17 cellular contexts compared by ENCODE assay signal in the genomic region with DNA sequence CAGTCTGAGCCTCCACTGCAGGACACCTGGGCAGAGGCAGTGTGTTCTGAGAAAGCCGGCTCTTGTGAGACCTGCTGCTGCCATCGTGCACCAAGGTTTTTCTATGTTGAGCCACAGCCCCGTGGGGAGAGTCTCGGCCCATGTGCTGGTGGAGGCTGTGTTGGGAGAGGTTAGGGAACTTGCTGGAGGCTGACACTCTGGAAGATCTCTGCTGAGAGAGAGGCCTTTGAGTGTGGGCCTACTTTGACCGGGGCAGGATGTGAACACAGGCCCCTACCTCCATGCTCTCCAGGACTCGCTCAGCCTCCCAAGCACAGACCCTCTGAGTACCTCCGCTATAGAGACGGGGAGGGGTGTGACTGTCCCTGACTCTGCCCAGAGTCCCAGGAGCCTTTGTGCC. TPM values are rescaled to one million over a fixed set of nuclear protein-coding genes. Genes with fewer than 3 reads are reported as not detected.
DNase-seq lines count a peak whose midpoint lies in the region; ATAC-seq and TF ChIP-seq lines count a peak whose summit lies in the region.
"Had no signal": no experiment of that assay in that cellular context is flagged by ENCODE, and none has a peak within 500 bp of the region (broad histone marks: within the 10 kb centered on the region; RNA-seq: fewer than 3 reads in every experiment).

No MANE protein-coding gene starts in this region.

- H3K36me3 ChIP-seq in mesendoderm (ENCODE audit: control insufficient read depth, insufficient read depth, low read length) (no peaks in the 10 kb centered on the region), tibial nerve (peaks cover 0 to 14% (median 0%) of the 10 kb centered on the region in 3 donors)
- H3K36me3 ChIP-seq: transverse colon had no signal

- H3K36me3 Mint-ChIP-seq in activated naive CD4-positive, alpha-beta T cell treated with anti-CD3 and anti-CD28 coated beads, Interleukin-2, amount 10 ng/mL, durations not matched to agents 7 days and 5 days = peaks cover 9% of the 10 kb centered on the region
- H3K36me3 Mint-ChIP-seq in activated CD4-positive, alpha-beta memory T cell treated with anti-CD3 and anti-CD28 coated beads, Interleukin-2, amount 10 ng/mL, durations not matched to agents 7 days and 5 days (ENCODE audit: low read depth) = peaks cover 26% of the 10 kb centered on the region

- H2AK5ac ChIP-seq in mesendoderm (ENCODE audit: low read length) = no peak overlapping the region

- no peaks in the 10 kb centered on the region for H3K79me1 ChIP-seq in mesendoderm (ENCODE audit: low read length)

- no peak overlapping the region for H3K4me2 ChIP-seq in mesendoderm (ENCODE audit: low read length)

- H3K27ac ChIP-seq in mesendoderm (ENCODE audit: low read depth, low read length) (no peak overlapping the region), tibial nerve (peak overlapping the region in 3 of 4 donors; percentile 13 to 84 (median 60))
- H3K27ac ChIP-seq: transverse colon had no signal

- TF ChIP-seq EP300 in tibial nerve (IDR thresholded peaks at IDR 0.05) = no peak

- peaks cover 94% of the 10 kb centered on the region for H3K4me1 Mint-ChIP-seq in activated naive CD4-positive, alpha-beta T cell treated with anti-CD3 and anti-CD28 coated beads, Interleukin-2, amount 10 ng/mL, durations not matched to agents 7 days and 5 days
- H3K4me1 Mint-ChIP-seq in activated CD4-positive, alpha-beta memory T cell treated with anti-CD3 and anti-CD28 coated beads, Interleukin-2, amount 10 ng/mL, durations not matched to agents 7 days and 5 days = peaks cover 96% of the 10 kb centered on the region

- no peak for TF ChIP-seq CTCF in tibial nerve (IDR thresholded peaks at IDR 0.05)

- no peak for ATAC-seq in HG02763 (IDR thresholded peaks at IDR 0.05; ENCODE audit: unreplicated experiment)
- ATAC-seq: GM12878 had no signal

- no peak overlapping the region for H3K4me3 Mint-ChIP-seq in activated naive CD4-positive, alpha-beta T cell treated with anti-CD3 and anti-CD28 coated beads, Interleukin-2, amount 10 ng/mL, durations not matched to agents 7 days and 5 days
- no peak overlapping the region for H3K4me3 Mint-ChIP-seq in activated CD4-positive, alpha-beta memory T cell treated with anti-CD3 and anti-CD28 coated beads, Interleukin-2, amount 10 ng/mL, durations not matched to agents 7 days and 5 days

- no peaks in the 10 kb centered on the region for H3K27me3 ChIP-seq in mesendoderm (ENCODE audit: insufficient read depth, low read length, poor library complexity)
- H3K27me3 ChIP-seq in tibial nerve = no peaks in the 10 kb centered on the region
- H3K27me3 ChIP-seq: transverse colon had no signal

- no peak overlapping the region for H2BK5ac ChIP-seq in mesendoderm (ENCODE audit: low read length)

- peak overlapping the region; percentile 86 for H3K27ac Mint-ChIP-seq in activated naive CD4-positive, alpha-beta T cell treated with anti-CD3 and anti-CD28 coated beads, Interleukin-2, amount 10 ng/mL, durations not matched to agents 7 days and 5 days
- peak overlapping the region; percentile 92 for H3K27ac Mint-ChIP-seq in activated CD4-positive, alpha-beta memory T cell treated with anti-CD3 and anti-CD28 coated beads, Interleukin-2, amount 10 ng/mL, durations not matched to agents 7 days and 5 days

- no peak overlapping the region for H3K9ac ChIP-seq in mesendoderm (ENCODE audit: low read length)

- H3K79me2 ChIP-seq in mesendoderm (ENCODE audit: control insufficient read depth, insufficient read depth, low read length) = no peaks in the 10 kb centered on the region

- no peaks in the 10 kb centered on the region for H3K9me3 Mint-ChIP-seq in activated naive CD4-positive, alpha-beta T cell treated with anti-CD3 and anti-CD28 coated beads, Interleukin-2, amount 10 ng/mL, durations not matched to agents 7 days and 5 days
- no peaks in the 10 kb centered on the region for H3K9me3 Mint-ChIP-seq in activated CD4-positive, alpha-beta memory T cell treated with anti-CD3 and anti-CD28 coated beads, Interleukin-2, amount 10 ng/mL, durations not matched to agents 7 days and 5 days

- CTCF ChIA-PET in activated naive CD4-positive, alpha-beta T cell treated with anti-CD3 and anti-CD28 coated beads, Interleukin-2, amount 10 ng/mL, durations not matched to agents 7 days and 5 days (lab: Charles Lee) = interaction anchor here (0.9 to 1.0 kb wide), 3 partner anchors 10 to 19 kb away, joined by 3 to 6 read pairs (median 3); no protein-coding TSS in a partner anchor
- CTCF ChIA-PET in activated CD4-positive, alpha-beta memory T cell treated with anti-CD3 and anti-CD28 coated beads, Interleukin-2, amount 10 ng/mL, durations not matched to agents 7 days and 5 days (lab: Charles Lee) = interaction anchor here (2.2 to 10.7 kb wide), 2 partner anchors 17 to 18 kb away, joined by 9 to 180 read pairs; a partner anchor contains a TSS

- H3K18ac ChIP-seq in mesendoderm (ENCODE audit: low read length) = no peak overlapping the region

- H2BK15ac ChIP-seq in mesendoderm (replicated peaks; ENCODE audit: low read depth) = no peak overlapping the region

- DNase-seq in activated naive CD4-positive, alpha-beta T cell treated with anti-CD3 and anti-CD28 coated beads, Interleukin-2, amount 10 ng/mL, durations not matched to agents 7 days and 5 days = no peak
- DNase-seq in activated naive CD4-positive, alpha-beta T cell treated with anti-CD3 and anti-CD28 coated beads, Interleukin-2, amount 50 U/mL, for 16 hours = no peak
- no peak for DNase-seq in activated CD4-positive, alpha-beta memory T cell treated with anti-CD3 and anti-CD28 coated beads, Interleukin-2, amount 10 ng/mL, durations not matched to agents 7 days and 5 days
- DNase-seq in mesendoderm = no peak
- DNase-seq in tibial nerve (ENCODE audit: low spot score in 2 of 2) = no peak
- DNase-seq in NCI-H2029 treated with DMSO at 0.1 percent for 48 hours (lab: John Stamatoyannopoulos, UW) = no peak
- no peak for DNase-seq in NK-92 (lab: John Stamatoyannopoulos, UW; ENCODE audit: unreplicated experiment)
- DNase-seq: activated CD8-positive, alpha-beta memory T cell treated with anti-CD3 and anti-CD28 coated beads for 24 hours; EL; NCI-H1436 treated with DMSO at 0.1 percent for 48 hours; NCI-H524; T1000; transverse colon had no signal

- no peak overlapping the region for H2BK120ac ChIP-seq in mesendoderm (ENCODE audit: low read depth, low read length)

- no peaks in the 10 kb centered on the region for H3K27me3 Mint-ChIP-seq in activated naive CD4-positive, alpha-beta T cell treated with anti-CD3 and anti-CD28 coated beads, Interleukin-2, amount 10 ng/mL, durations not matched to agents 7 days and 5 days
- no peaks in the 10 kb centered on the region for H3K27me3 Mint-ChIP-seq in activated CD4-positive, alpha-beta memory T cell treated with anti-CD3 and anti-CD28 coated beads, Interleukin-2, amount 10 ng/mL, durations not matched to agents 7 days and 5 days

- POLR2A ChIA-PET in activated CD4-positive, alpha-beta memory T cell treated with anti-CD3 and anti-CD28 coated beads, Interleukin-2, amount 10 ng/mL, durations not matched to agents 7 days and 5 days (lab: Charles Lee) = interaction anchor here (2.9 to 10.6 kb wide), 3 partner anchors 14 to 375 kb away, joined by 7 to 374 read pairs (median 253); a partner anchor contains a TSS

- no peak overlapping the region for H4K8ac ChIP-seq in mesendoderm (ENCODE audit: low read depth, low read length)

- TF ChIP-seq POLR2A in tibial nerve (IDR thresholded peaks at IDR 0.05) = no peak

- no peaks in the 10 kb centered on the region for H3K9me3 ChIP-seq in tibial nerve
- H3K9me3 ChIP-seq: transverse colon had no signal

- no peak overlapping the region for H3K4me3 ChIP-seq in mesendoderm (ENCODE audit: low read length)
- no peak overlapping the region for H3K4me3 ChIP-seq in tibial nerve
- H3K4me3 ChIP-seq: GM12878, transverse colon had no signal

- H3K4me1 ChIP-seq in mesendoderm (ENCODE audit: control insufficient read depth, low read depth, low read length) = peaks cover 9% of the 10 kb centered on the region
- peaks cover 0 to 51% (median 26%) of the 10 kb centered on the region in 4 donors for H3K4me1 ChIP-seq in tibial nerve

- no CpG with 5 or more reads among the region's 8 CpGs for WGBS in mesendoderm (ENCODE audit: extremely low coverage, insufficient coverage, low lambda C conversion rate)
- WGBS in tibial nerve, 2 donors = 40 to 47% methylated on average over 7 to 8 of the region's 8 CpGs

- no peak overlapping the region for H3K23ac ChIP-seq in mesendoderm (ENCODE audit: low read length)

- no peak overlapping the region for H3K4ac ChIP-seq in mesendoderm (ENCODE audit: low read depth, low read length)

- peak overlapping the region; percentile 19 for H3K56ac ChIP-seq in mesendoderm (ENCODE audit: low read length)

- no peak overlapping the region for H4K5ac ChIP-seq in mesendoderm (ENCODE audit: low read length)

RNA-seq across cellular contexts. Expression of a gene that starts 1.3 kb away (rescaled TPM):
- 100 to 1,000 TPM; 165 to 176 TPM for total RNA-seq in activated CD4-positive, alpha-beta memory T cell treated with anti-CD3 and anti-CD28 coated beads, Interleukin-2, amount 10 ng/mL, durations not matched to agents 7 days and 5 days
- not detected for polyA plus RNA-seq in mesendoderm (2013, experiment 1 of 2)
- polyA plus RNA-seq in mesendoderm (2013, experiment 2 of 2) = 0.35 TPM
- total RNA-seq in tibial nerve = not detected
- total RNA-seq: fibroblast of lung, RPMI7951 had no signal
- polyA plus RNA-seq: fibroblast of lung, GM12878 had no signal

RNA-seq across cellular contexts. Expression of a gene that starts 17.3 kb away (rescaled TPM):
- 10 to 100 TPM; 81.9 to 83.1 TPM for total RNA-seq in activated CD4-positive, alpha-beta memory T cell treated with anti-CD3 and anti-CD28 coated beads, Interleukin-2, amount 10 ng/mL, durations not matched to agents 7 days and 5 days
- 51.6 TPM for polyA plus RNA-seq in mesendoderm (2013, experiment 1 of 2)
- 51.1 TPM for polyA plus RNA-seq in mesendoderm (2013, experiment 2 of 2)
- 10 to 100 TPM; 51.6 to 76.6 (median 59.6) TPM for total RNA-seq in tibial nerve

RNA-seq across cellular contexts. Expression of a gene that starts 23.6 kb away (rescaled TPM):
- total RNA-seq in activated CD4-positive, alpha-beta memory T cell treated with anti-CD3 and anti-CD28 coated beads, Interleukin-2, amount 10 ng/mL, durations not matched to agents 7 days and 5 days = 10 to 100 TPM; 22.9 to 23.2 TPM
- 16.0 TPM for polyA plus RNA-seq in mesendoderm (2013, experiment 1 of 2)
- 15.6 TPM for polyA plus RNA-seq in mesendoderm (2013, experiment 2 of 2)
- 10 to 100 TPM; 18.0 to 32.8 (median 28.3) TPM for total RNA-seq in tibial nerve

RNA-seq across cellular contexts. Expression of a gene that starts 51.9 kb away (rescaled TPM):
- total RNA-seq in activated CD4-positive, alpha-beta memory T cell treated with anti-CD3 and anti-CD28 coated beads, Interleukin-2, amount 10 ng/mL, durations not matched to agents 7 days and 5 days = 100 to 1,000 TPM; 142 to 144 TPM
- 311 TPM for polyA plus RNA-seq in mesendoderm (2013, experiment 1 of 2)
- polyA plus RNA-seq in mesendoderm (2013, experiment 2 of 2) = 301 TPM
- 100 to 1,000 TPM; 176 to 300 (median 202) TPM for total RNA-seq in tibial nerve

Comparison
In these comparisons a context has a peak if more than half of its experiments do, and no peak if none do; other contexts are left out.
1. RNA of a gene that starts 1.3 kb away (total RNA-seq): 165 to 176 TPM in activated CD4-positive, alpha-beta memory T cell treated with anti-CD3 and anti-CD28 coated beads, Interleukin-2, amount 10 ng/mL, durations not matched to agents 7 days and 5 days; not detected in tibial nerve; every median in the first group is over 100 times any median in the second.